In the genomic region with DNA sequence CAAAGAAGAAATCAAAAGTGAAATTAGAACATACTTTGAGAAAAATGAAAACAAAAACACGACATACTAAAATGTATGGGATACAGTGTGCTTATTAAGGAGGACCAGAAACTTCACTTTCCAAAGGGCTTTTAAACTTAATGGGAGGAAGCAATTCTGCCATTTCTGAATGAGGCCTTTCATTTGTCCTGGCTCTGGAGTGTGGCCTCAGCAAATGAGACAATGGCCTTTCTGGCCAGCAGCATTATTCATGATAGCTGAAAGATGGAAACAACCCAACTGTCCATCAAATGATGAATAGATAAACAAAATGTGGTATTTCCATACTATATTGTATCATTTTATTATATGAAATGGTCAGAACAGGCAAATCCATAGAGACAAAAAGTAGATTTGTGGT, we compare ENCODE assay signal across 11 cellular contexts.
"Had no signal": no experiment of that assay in that cellular context is flagged by ENCODE, and none has a peak within 500 bp of the region (broad histone marks: within the 10 kb centered on the region; RNA-seq: fewer than 3 reads in every experiment).

No MANE protein-coding gene starts in this region.

- DNase-seq: activated CD4-positive, CD25-positive, alpha-beta regulatory T cell treated with anti-CD3 and anti-CD28 coated beads, Interleukin-2, amount 50 U/mL, for 72 hours; activated naive CD4-positive, alpha-beta T cell treated with anti-CD3 and anti-CD28 coated beads for 36 hours; activated naive CD8-positive, alpha-beta T cell treated with anti-CD3 and anti-CD28 coated beads, Interleukin-2, amount 50 U/mL, for 24 hours; activated T-cell treated with anti-CD3 and anti-CD28 coated beads for 4 hours; left colon; lower lobe of right lung; stimulated activated CD4-positive, alpha-beta T cell treated with anti-CD3 and anti-CD28 coated beads, Interleukin-2, amount 100 ng/mL, for 48 hours; stimulated activated naive B cell treated with anti-CD40 and anti-IgM and Interleukin-4, amounts not matched to agents 10 μg/mL and 1 μg/mL and 100 μg/mL, for 72 hours; T-helper 1 cell; T1000; transverse colon had no signal

- ATAC-seq: activated naive CD8-positive, alpha-beta T cell treated with anti-CD3 and anti-CD28 coated beads, Interleukin-2, amount 50 U/mL, for 24 hours; left colon; lower lobe of right lung; stimulated activated naive B cell treated with anti-CD40 and anti-IgM and Interleukin-4, amounts not matched to agents 10 μg/mL and 1 μg/mL and 100 μg/mL, for 72 hours had no signal
